ENCODE assay signal across 18 cellular contexts in the genomic region with DNA sequence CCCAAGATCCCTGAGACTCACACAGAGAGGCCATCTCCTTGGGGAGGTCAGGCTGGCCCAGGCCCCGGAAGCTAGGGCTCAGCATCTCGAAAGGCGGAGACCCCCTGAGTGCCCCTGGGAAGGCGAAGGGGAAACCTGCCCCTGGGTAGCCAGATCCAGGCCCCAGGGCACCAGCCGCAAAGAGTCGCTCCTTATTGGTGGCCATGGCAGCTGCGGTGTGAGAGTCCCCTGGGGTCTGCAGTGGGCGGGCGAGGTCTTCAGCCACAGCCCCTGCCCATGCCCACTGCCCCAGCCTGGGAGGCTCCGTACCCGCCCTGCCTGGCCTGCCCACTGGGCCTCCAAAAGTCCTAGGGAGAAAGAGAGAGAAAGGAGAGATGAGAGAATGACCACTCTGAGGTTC. TPM values are rescaled to one million over a fixed set of nuclear protein-coding genes. Genes with fewer than 3 reads are reported as not detected.
"Had no signal": no experiment of that assay in that cellular context is flagged by ENCODE, and none has a peak within 500 bp of the region (broad histone marks: within the 10 kb centered on the region; RNA-seq: fewer than 3 reads in every experiment).

No MANE protein-coding gene starts in this region.

- H3K36me3 ChIP-seq: colonic mucosa had no signal

- H3K9me3 Mint-ChIP-seq: activated naive CD8-positive, alpha-beta T cell treated with anti-CD3 and anti-CD28 coated beads, Interleukin-2, amount 50 U/mL, for 24 hours; stimulated activated naive CD8-positive, alpha-beta T cell treated with anti-CD3 and anti-CD28 coated beads, Interleukin-15, Interleukin-2, amounts not matched to agents 100 ng/mL and 50 ng/mL, for 24 hours had no signal

- H3K27me3 Mint-ChIP-seq: activated CD8-positive, alpha-beta memory T cell treated with anti-CD3 and anti-CD28 coated beads, Interleukin-2, amount 10 ng/mL, durations not matched to agents 7 days and 5 days; activated naive CD8-positive, alpha-beta T cell treated with anti-CD3 and anti-CD28 coated beads, Interleukin-2, amount 50 U/mL, for 24 hours; stimulated activated naive CD8-positive, alpha-beta T cell treated with anti-CD3 and anti-CD28 coated beads, Interleukin-15, Interleukin-2, amounts not matched to agents 100 ng/mL and 50 ng/mL, for 24 hours had no signal

- H3K27ac Mint-ChIP-seq: activated CD8-positive, alpha-beta memory T cell treated with anti-CD3 and anti-CD28 coated beads, Interleukin-2, amount 10 ng/mL, durations not matched to agents 7 days and 5 days; stimulated activated naive CD8-positive, alpha-beta T cell treated with anti-CD3 and anti-CD28 coated beads, Interleukin-15, Interleukin-2, amounts not matched to agents 100 ng/mL and 50 ng/mL, for 24 hours had no signal

- H3K36me3 Mint-ChIP-seq: activated CD8-positive, alpha-beta memory T cell treated with anti-CD3 and anti-CD28 coated beads, Interleukin-2, amount 10 ng/mL, durations not matched to agents 7 days and 5 days had no signal

- H3K4me3 ChIP-seq: colonic mucosa, psoas muscle, sigmoid colon, testis had no signal

- H3K4me3 Mint-ChIP-seq: activated CD8-positive, alpha-beta memory T cell treated with anti-CD3 and anti-CD28 coated beads, Interleukin-2, amount 10 ng/mL, durations not matched to agents 7 days and 5 days; activated naive CD8-positive, alpha-beta T cell treated with anti-CD3 and anti-CD28 coated beads, Interleukin-2, amount 50 U/mL, for 24 hours; stimulated activated naive CD8-positive, alpha-beta T cell treated with anti-CD3 and anti-CD28 coated beads, Interleukin-15, Interleukin-2, amounts not matched to agents 100 ng/mL and 50 ng/mL, for 24 hours had no signal

- H3K9me3 ChIP-seq: colonic mucosa, psoas muscle, sigmoid colon, testis had no signal

- H3K27ac ChIP-seq: colonic mucosa, psoas muscle, testis had no signal

- DNase-seq: activated CD4-positive, alpha-beta T cell treated with anti-CD3 and anti-CD28 coated beads, Interleukin-2, amount 50 U/mL, for 1 hour; activated CD8-positive, alpha-beta memory T cell treated with anti-CD3 and anti-CD28 coated beads, Interleukin-2, amount 10 ng/mL, durations not matched to agents 7 days and 5 days; activated naive CD4-positive, alpha-beta T cell treated with Interleukin-2 at 50 U/mL for 16 hours; activated naive CD8-positive, alpha-beta T cell treated with anti-CD3 and anti-CD28 coated beads, Interleukin-2, amount 50 U/mL, for 24 hours; caudate nucleus; colonic mucosa; effector CD8-positive, alpha-beta T cell; erythroblast; hippocampal formation; kidney glomerular epithelial cell; occipital lobe; sigmoid colon; stimulated activated CD4-positive, alpha-beta T cell treated with anti-CD3 and anti-CD28 coated beads, Interleukin-2, amount 100 ng/mL, for 48 hours; stimulated activated CD8-positive, alpha-beta memory T cell treated with anti-CD3 and anti-CD28 coated beads, Interleukin-4, amount 100 ng/mL, for 48 hours; testis had no signal

- ATAC-seq: activated CD8-positive, alpha-beta memory T cell treated with anti-CD3 and anti-CD28 coated beads, Interleukin-2, amount 10 ng/mL, durations not matched to agents 7 days and 5 days; activated naive CD8-positive, alpha-beta T cell treated with anti-CD3 and anti-CD28 coated beads, Interleukin-2, amount 50 U/mL, for 24 hours; psoas muscle had no signal

- H3K27me3 ChIP-seq: colonic mucosa, sigmoid colon, testis had no signal

RNA-seq across cellular contexts. Expression of a gene that starts 20.3 kb away (rescaled TPM):
- total RNA-seq: glomerular endothelial cell, occipital lobe had no signal
